24 cellular contexts compared by ENCODE assay signal in genomic region chr7:92910976-92911375, GRCh38.
"Had no signal": no experiment of that assay in that cellular context is flagged by ENCODE, and none has a peak within 500 bp of the region (broad histone marks: within the 10 kb centered on the region; RNA-seq: fewer than 3 reads in every experiment).

No MANE protein-coding gene starts in this region.

- H3K4me1 ChIP-seq: colonic mucosa, esophagus muscularis mucosa, esophagus squamous epithelium, gastrocnemius medialis, gastroesophageal sphincter, heart left ventricle, heart right ventricle had no signal

- DNase-seq: colonic mucosa; cortex of kidney; dermis blood vessel endothelial cell; dorsolateral prefrontal cortex; effector CD4-positive, alpha-beta T cell; effector CD8-positive, alpha-beta T cell; effector memory CD4-positive, alpha-beta T cell; effector memory CD8-positive, alpha-beta T cell; endodermal cell; erythroblast; esophagus squamous epithelium; foreskin fibroblast; foreskin keratinocyte; foreskin melanocyte; gastrocnemius medialis; glutamatergic neuron; head of caudate nucleus; heart left ventricle; heart right ventricle had no signal

- H3K27me3 ChIP-seq: colonic mucosa, dorsolateral prefrontal cortex, esophagus muscularis mucosa, esophagus squamous epithelium, foreskin keratinocyte, gastrocnemius medialis, gastroesophageal sphincter, heart left ventricle, heart right ventricle had no signal

- H3K4me3 ChIP-seq: colonic mucosa, coronary artery, dorsolateral prefrontal cortex, esophagus muscularis mucosa, esophagus squamous epithelium, gastrocnemius medialis, gastroesophageal sphincter, heart left ventricle, heart right ventricle had no signal

- H3K36me3 ChIP-seq: colonic mucosa, esophagus muscularis mucosa, esophagus squamous epithelium, gastrocnemius medialis, gastroesophageal sphincter, heart left ventricle, heart right ventricle had no signal

- H3K9me3 ChIP-seq: colonic mucosa, esophagus muscularis mucosa, esophagus squamous epithelium, gastrocnemius medialis, gastroesophageal sphincter, heart left ventricle, heart right ventricle had no signal

- H3K27ac ChIP-seq: colonic mucosa, coronary artery, dorsolateral prefrontal cortex, epithelial cell of prostate, esophagus muscularis mucosa, esophagus squamous epithelium, foreskin keratinocyte, gastrocnemius medialis, gastroesophageal sphincter, heart left ventricle, heart right ventricle had no signal

- ATAC-seq: effector memory CD8-positive, alpha-beta T cell; esophagus mucosa; foreskin keratinocyte; gastrocnemius medialis; gastroesophageal sphincter; heart left ventricle; heart right ventricle had no signal
